In the genomic region with DNA sequence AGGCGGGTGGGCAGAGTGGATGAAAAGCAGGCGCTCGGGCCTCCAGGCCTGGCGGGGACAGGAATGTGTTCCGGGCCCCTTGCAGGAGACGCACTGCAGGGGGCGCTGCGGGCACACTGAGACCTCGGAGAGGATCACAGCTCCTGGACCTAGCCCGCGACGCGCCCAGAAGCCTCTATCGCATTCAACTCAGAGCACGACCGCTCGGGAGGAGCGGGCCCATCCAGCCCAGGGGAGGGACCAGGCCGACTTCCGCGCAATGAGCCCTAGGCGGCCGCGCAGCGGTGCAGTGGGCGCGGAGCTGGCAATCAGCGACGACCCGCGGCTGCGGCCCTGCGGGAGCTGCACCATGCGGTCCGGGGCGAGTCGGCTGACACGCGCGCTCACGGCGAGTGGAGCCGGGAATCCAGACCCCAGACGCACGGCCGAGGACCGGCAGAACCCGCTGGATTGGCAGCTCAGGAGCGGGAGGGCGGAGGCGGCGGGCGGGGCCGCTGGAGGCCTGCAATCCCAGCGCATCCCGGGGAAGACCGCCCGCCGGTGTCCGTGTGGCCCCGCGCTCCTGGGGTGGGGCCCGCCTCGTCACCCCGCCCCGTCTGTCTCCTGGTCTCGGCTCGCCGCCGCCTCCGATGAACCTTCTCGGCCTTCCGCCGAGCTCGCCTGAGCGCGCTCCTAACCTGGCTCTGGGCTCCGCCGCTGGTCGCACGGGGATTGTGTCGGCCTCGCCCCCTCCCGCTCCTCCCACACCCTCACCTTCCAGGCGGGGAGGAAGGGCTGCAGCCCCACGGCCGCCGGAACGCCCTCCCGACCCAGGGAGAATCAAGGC, we compare ENCODE assay signal across 8 cellular contexts. TPM values are rescaled to one million over a fixed set of nuclear protein-coding genes. Genes with fewer than 3 reads are reported as not detected.
DNase-seq lines count a peak whose midpoint lies in the region; ATAC-seq and TF ChIP-seq lines count a peak whose summit lies in the region.

No MANE protein-coding gene starts in this region.

- peak; percentile 95 for DNase-seq in DND-41
- peak; percentile 96 for DNase-seq in KBM-7
- peak; percentile 90 for DNase-seq in PC-3
- DNase-seq in activated T-cell treated with anti-CD3 and anti-CD28 coated beads, Interleukin-2, amount 50 U/mL, for 24 hours: peak; percentile 95
- peak; percentile 96 for DNase-seq in esophagus muscularis mucosa (ENCODE audit: extremely low spot score)
- DNase-seq in stimulated activated CD8-positive, alpha-beta memory T cell treated with anti-CD3 and anti-CD28 coated beads, Interleukin-7, amount 100 ng/mL, for 24 hours (ENCODE audit: low read depth): peak; percentile 87

- H3K4me1 ChIP-seq in DND-41 (ENCODE audit: insufficient read depth, low read length) (peaks cover 16% of the 10 kb centered on the region), PC-3 (ENCODE audit: insufficient read depth, low read length) (peaks cover 10% of the 10 kb centered on the region), esophagus muscularis mucosa (peaks cover 36 to 38% (median 37%) of the 10 kb centered on the region in 4 donors), muscle layer of duodenum (ENCODE audit: control insufficient read depth in 1 of 2, insufficient read depth in 2 of 2, low read length in 2 of 2) (peaks cover 5 to 28% of the 10 kb centered on the region in 2 donors)

- CTCF ChIA-PET in PC-3 (lab: Charles Lee): interaction anchor here (0.6 to 1.2 kb wide), 2 partner anchors 119 to 185 kb away, joined by 3 to 5 read pairs; no protein-coding TSS in a partner anchor

- no peaks in the 10 kb centered on the region for H3K36me3 ChIP-seq in DND-41 (ENCODE audit: insufficient read depth, low read length)
- H3K36me3 ChIP-seq in PC-3 (ENCODE audit: low read depth, low read length): no peaks in the 10 kb centered on the region
- H3K36me3 ChIP-seq in esophagus muscularis mucosa: no peaks in the 10 kb centered on the region
- H3K36me3 ChIP-seq in muscle layer of duodenum (ENCODE audit: control insufficient read depth in 1 of 2, insufficient read depth in 2 of 2, low read length in 2 of 2): no peaks in the 10 kb centered on the region

- BruUV-seq in PC-3 (replicated peaks; lab: Mats Ljungman, UMichigan): no TSS peak

- no peaks in the 10 kb centered on the region for H3K9me3 Mint-ChIP-seq in activated T-cell treated with anti-CD3 and anti-CD28 coated beads, Interleukin-2, amount 50 U/mL, for 24 hours

- H3K4me2 ChIP-seq in DND-41 (ENCODE audit: insufficient read depth, low read length): peak overlapping the region; percentile 74
- H3K4me2 ChIP-seq in PC-3 (ENCODE audit: low read length): peak overlapping the region; percentile 98

- in situ Hi-C loops in KBM-7 (cut with MboI; ENCODE audit: low pct_unique_long_range_greater_than_20kb, low sequenced_read_pairs): loop anchor here (25.0 kb wide), 1 partner anchor 187 kb away; no protein-coding TSS in a partner anchor

- no peaks in the 10 kb centered on the region for H4K20me1 ChIP-seq in DND-41 (ENCODE audit: insufficient read depth, low read length)
- H4K20me1 ChIP-seq in PC-3 (ENCODE audit: low read length): no peaks in the 10 kb centered on the region

- H3K9ac ChIP-seq in DND-41 (ENCODE audit: low read depth, low read length) (peak overlapping the region; percentile 71), PC-3 (ENCODE audit: low read length) (peak overlapping the region; percentile 64)

- peak overlapping the region; percentile 86 for H3K4me3 Mint-ChIP-seq in activated T-cell treated with anti-CD3 and anti-CD28 coated beads, Interleukin-2, amount 50 U/mL, for 24 hours

- H3K9me2 ChIP-seq in PC-3 (replicated peaks; ENCODE audit: low read length): no peaks in the 10 kb centered on the region

- TF ChIP-seq POLR2A in esophagus muscularis mucosa (IDR thresholded peaks at IDR 0.05; ENCODE audit: low read depth): peak; percentile 1

- H3K27me3 ChIP-seq in DND-41 (ENCODE audit: insufficient read depth, low read length, poor library complexity) (no peaks in the 10 kb centered on the region), PC-3 (ENCODE audit: low read length) (no peaks in the 10 kb centered on the region), esophagus muscularis mucosa (peaks cover 0 to 8% (median 0%) of the 10 kb centered on the region in 4 donors), muscle layer of duodenum (ENCODE audit: low read depth, low read length) (no peaks in the 10 kb centered on the region)

- H3K27me3 Mint-ChIP-seq in activated T-cell treated with anti-CD3 and anti-CD28 coated beads, Interleukin-2, amount 50 U/mL, for 24 hours: no peaks in the 10 kb centered on the region

- no peak for TF ChIP-seq EP300 in esophagus muscularis mucosa (IDR thresholded peaks at IDR 0.05)

- TF ChIP-seq CTCF in DND-41 (IDR thresholded peaks at IDR 0.05; ENCODE audit: borderline replicate concordance, extremely low read depth, low read length, poor library complexity, severe bottlenecking) (peak; percentile 96), PC-3 (conservative IDR thresholded peaks at IDR 0.05; ENCODE audit: low read depth, low read length) (peak; percentile 76), esophagus muscularis mucosa (IDR thresholded peaks at IDR 0.05) (peak; percentile 92 to 96 (median 95))

- H3K79me2 ChIP-seq in DND-41 (ENCODE audit: insufficient read depth, low read length) (no peaks in the 10 kb centered on the region), PC-3 (ENCODE audit: low read length) (no peaks in the 10 kb centered on the region)

- H3F3A ChIP-seq in PC-3 (ENCODE audit: low read length, unreplicated experiment): no peaks in the 10 kb centered on the region

- H3K4me3 ChIP-seq in DND-41 (ENCODE audit: low read depth in 1 of 2, low read length in 2 of 2) (peak overlapping the region; percentile 32 to 66; a peak in 3 of 4 replicates), PC-3 (ENCODE audit: low read length) (peak overlapping the region; percentile 82), esophagus muscularis mucosa (peak overlapping the region; percentile 62 to 88 (median 67)), muscle layer of duodenum (ENCODE audit: low read depth in 1 of 2, low read length in 2 of 2) (peak overlapping the region; percentile 69 to 82)

- H3K27ac ChIP-seq in DND-41 (ENCODE audit: low read length) (peak overlapping the region; percentile 74), PC-3 (ENCODE audit: low read length) (peak overlapping the region; percentile 48), esophagus muscularis mucosa (replicated peaks in 1 of 4) (peak overlapping the region; percentile 65 to 95 (median 88)), muscle layer of duodenum (ENCODE audit: low read length) (peak overlapping the region; percentile 61)

- peak overlapping the region; percentile 86 for H2AFZ ChIP-seq in DND-41 (ENCODE audit: low read depth, low read length)
- H2AFZ ChIP-seq in PC-3 (ENCODE audit: low read length): peak overlapping the region; percentile 96

- WGBS in esophagus muscularis mucosa: under 1% methylated on average over 28 of the region's 90 CpGs

- POLR2A ChIA-PET in PC-3 (lab: Charles Lee; ENCODE audit: unreplicated experiment): no interaction called here

- H3K27ac Mint-ChIP-seq in activated T-cell treated with anti-CD3 and anti-CD28 coated beads, Interleukin-2, amount 50 U/mL, for 24 hours: peak overlapping the region; percentile 92

- H3K4me1 Mint-ChIP-seq in activated T-cell treated with anti-CD3 and anti-CD28 coated beads, Interleukin-2, amount 50 U/mL, for 24 hours (ENCODE audit: low read depth): peaks cover 20% of the 10 kb centered on the region

- ATAC-seq in DND-41 (ENCODE audit: insufficient read depth, low read depth) (peak; percentile 98), GM21723 (IDR thresholded peaks at IDR 0.05; ENCODE audit: unreplicated experiment) (peak; percentile 85), PC-3 (peak; percentile 94)

- no peaks in the 10 kb centered on the region for H3K36me3 Mint-ChIP-seq in activated T-cell treated with anti-CD3 and anti-CD28 coated beads, Interleukin-2, amount 50 U/mL, for 24 hours (ENCODE audit: low read depth)

- intact Hi-C loops in PC-3 (cut with micrococcal nuclease): loop anchor here (1.0 kb wide), 2 partner anchors 121 to 185 kb away; a partner anchor contains a TSS
- intact Hi-C loops in esophagus muscularis mucosa (cut with DNase I): loop anchor here (2.0 to 5.0 kb wide), 2 partner anchors 47 to 185 kb away; no protein-coding TSS in a partner anchor

- H3K9me3 ChIP-seq in DND-41 (ENCODE audit: insufficient read depth, low read length, severe bottlenecking) (no peaks in the 10 kb centered on the region), PC-3 (ENCODE audit: low read length) (no peaks in the 10 kb centered on the region), esophagus muscularis mucosa (no peaks in the 10 kb centered on the region), muscle layer of duodenum (ENCODE audit: control insufficient read depth in 1 of 2, low read length in 2 of 2) (no peaks in the 10 kb centered on the region)

RNA-seq across cellular contexts. Expression of a gene that starts 33.5 kb away (rescaled TPM):
- total RNA-seq in PC-3 (2014; rRNA removed) (not detected in 2 replicates), esophagus muscularis mucosa (1 to 10 TPM in 2 of 4 donors, under 1 TPM in 2; under 0.01 to 1.3 (median 1.1) TPM)

Comparison
In these comparisons a context has a peak if more than half of its experiments do, and no peak if none do; other contexts are left out.
1. Peak in every context shown above with its lines: DNase-seq, ATAC-seq, H3K4me3 ChIP-seq and H3K27ac ChIP-seq.